ENCODE assay signal across 16 cellular contexts in genomic region chr1:206757524-206758266, GRCh38. TPM values are rescaled to one million over a fixed set of nuclear protein-coding genes. Genes with fewer than 3 reads are reported as not detected.
A peak's percentile ranks its signal among the peaks of the same experiment; 100 is the strongest.
DNase-seq lines count a peak whose midpoint lies in the region; ATAC-seq and TF ChIP-seq lines count a peak whose summit lies in the region.
"Had no signal": no experiment of that assay in that cellular context is flagged by ENCODE, and none has a peak within 500 bp of the region (broad histone marks: within the 10 kb centered on the region; RNA-seq: fewer than 3 reads in every experiment).

No MANE protein-coding gene starts in this region.

- H3K4me3 ChIP-seq in NB4 (ENCODE audit: low read depth, low read length): peak overlapping the region; percentile 16
- no peak overlapping the region for H3K4me3 ChIP-seq in coronary artery
- H3K4me3 ChIP-seq: Peyer's patch, testis had no signal

- no peak for TF ChIP-seq POLR2A in NB4 (IDR thresholded peaks at IDR 0.05; ENCODE audit: extremely low read depth, insufficient read length)

- H3K36me3 Mint-ChIP-seq in activated T-helper 17 cell treated with anti-CD3 and anti-CD28 coated beads, Interleukin-2, amount 50 U/mL, for 72 hours (ENCODE audit: low read depth): no peaks in the 10 kb centered on the region
- no peaks in the 10 kb centered on the region for H3K36me3 Mint-ChIP-seq in stimulated activated memory B cell treated with anti-CD40 and anti-IgM and Interleukin-4, amounts not matched to agents 10 μg/mL and 1 μg/mL and 100 μg/mL, for 72 hours

- H3K4me3 Mint-ChIP-seq in activated T-helper 17 cell treated with anti-CD3 and anti-CD28 coated beads, Interleukin-2, amount 50 U/mL, for 72 hours: no peak overlapping the region
- no peak overlapping the region for H3K4me3 Mint-ChIP-seq in stimulated activated memory B cell treated with anti-CD40 and anti-IgM and Interleukin-4, amounts not matched to agents 10 μg/mL and 1 μg/mL and 100 μg/mL, for 72 hours

- DNase-seq in activated CD4-positive, alpha-beta T cell treated with anti-CD3 and anti-CD28 coated beads for 4 hours: peak; percentile 46 to 48
- DNase-seq in activated CD4-positive, alpha-beta T cell treated with anti-CD3 and anti-CD28 coated beads, Interleukin-2, amount 50 U/mL, for 48 hours: no peak
- DNase-seq in NB4 (ENCODE audit: low read depth) (peak; percentile 70), NCI-H748 (lab: John Stamatoyannopoulos, UW; ENCODE audit: unreplicated experiment) (no peak), coronary artery (ENCODE audit: low spot score) (no peak)
- DNase-seq: DMS53, foreskin fibroblast, mesenchymal stem cell, NCI-H1092 treated with DMSO at 0.1 percent for 48 hours, Peyer's patch, T-helper 9 cell, testis had no signal

- no peaks in the 10 kb centered on the region for H3K27me3 Mint-ChIP-seq in activated T-helper 17 cell treated with anti-CD3 and anti-CD28 coated beads, Interleukin-2, amount 50 U/mL, for 72 hours
- H3K27me3 Mint-ChIP-seq in stimulated activated memory B cell treated with anti-CD40 and anti-IgM and Interleukin-4, amounts not matched to agents 10 μg/mL and 1 μg/mL and 100 μg/mL, for 72 hours: peaks cover 5% of the 10 kb centered on the region

- TF ChIP-seq CTCF in NB4 (IDR thresholded peaks at IDR 0.05; ENCODE audit: low read depth, low read length): no peak
- no peak for TF ChIP-seq CTCF in coronary artery (IDR thresholded peaks at IDR 0.05)

- peak; percentile 93 for ATAC-seq in activated T-helper 17 cell treated with anti-CD3 and anti-CD28 coated beads, Interleukin-2, amount 50 U/mL, for 72 hours (replicated peaks)
- ATAC-seq in stimulated activated memory B cell treated with anti-CD40 and anti-IgM and Interleukin-4, amounts not matched to agents 10 μg/mL and 1 μg/mL and 100 μg/mL, for 72 hours: peak; percentile 67
- no peak for ATAC-seq in GM21619 (IDR thresholded peaks at IDR 0.05; ENCODE audit: unreplicated experiment)

- no peak overlapping the region for H3K27ac ChIP-seq in coronary artery
- H3K27ac ChIP-seq: testis had no signal

- H3K9me3 Mint-ChIP-seq in activated T-helper 17 cell treated with anti-CD3 and anti-CD28 coated beads, Interleukin-2, amount 50 U/mL, for 72 hours: peaks cover 3% of the 10 kb centered on the region
- no peaks in the 10 kb centered on the region for H3K9me3 Mint-ChIP-seq in stimulated activated memory B cell treated with anti-CD40 and anti-IgM and Interleukin-4, amounts not matched to agents 10 μg/mL and 1 μg/mL and 100 μg/mL, for 72 hours

- H3K4me1 Mint-ChIP-seq in activated T-helper 17 cell treated with anti-CD3 and anti-CD28 coated beads, Interleukin-2, amount 50 U/mL, for 72 hours: peaks cover 14% of the 10 kb centered on the region
- H3K4me1 Mint-ChIP-seq in stimulated activated memory B cell treated with anti-CD40 and anti-IgM and Interleukin-4, amounts not matched to agents 10 μg/mL and 1 μg/mL and 100 μg/mL, for 72 hours: peaks cover 5% of the 10 kb centered on the region

- H3K27ac Mint-ChIP-seq in activated T-helper 17 cell treated with anti-CD3 and anti-CD28 coated beads, Interleukin-2, amount 50 U/mL, for 72 hours: no peak overlapping the region
- no peak overlapping the region for H3K27ac Mint-ChIP-seq in stimulated activated memory B cell treated with anti-CD40 and anti-IgM and Interleukin-4, amounts not matched to agents 10 μg/mL and 1 μg/mL and 100 μg/mL, for 72 hours

RNA-seq across cellular contexts. Expression of gene IL19, which starts 12.9 kb away (rescaled TPM):
- not detected for total RNA-seq in activated T-helper 17 cell treated with anti-CD3 and anti-CD28 coated beads, Interleukin-2, amount 50 U/mL, for 72 hours
- total RNA-seq: Peyer's patch, skeletal muscle tissue, testis had no signal

RNA-seq across cellular contexts. Expression of gene IL10, which starts 14.6 kb away (rescaled TPM):
- 1 to 10 TPM; 1.8 to 3.2 TPM for total RNA-seq in activated T-helper 17 cell treated with anti-CD3 and anti-CD28 coated beads, Interleukin-2, amount 50 U/mL, for 72 hours

Comparison
In these comparisons a context has a peak if more than half of its experiments do, and no peak if none do; other contexts are left out.
1. DNase-seq: peak in activated CD4-positive, alpha-beta T cell treated with anti-CD3 and anti-CD28 coated beads for 4 hours (2 of 2) and NB4 (single experiment); none in activated CD4-positive, alpha-beta T cell treated with anti-CD3 and anti-CD28 coated beads, Interleukin-2, amount 50 U/mL, for 48 hours (0 of 2), NCI-H748 (single experiment) and coronary artery (single experiment).